8 cellular contexts compared by ENCODE assay signal in the genomic region with DNA sequence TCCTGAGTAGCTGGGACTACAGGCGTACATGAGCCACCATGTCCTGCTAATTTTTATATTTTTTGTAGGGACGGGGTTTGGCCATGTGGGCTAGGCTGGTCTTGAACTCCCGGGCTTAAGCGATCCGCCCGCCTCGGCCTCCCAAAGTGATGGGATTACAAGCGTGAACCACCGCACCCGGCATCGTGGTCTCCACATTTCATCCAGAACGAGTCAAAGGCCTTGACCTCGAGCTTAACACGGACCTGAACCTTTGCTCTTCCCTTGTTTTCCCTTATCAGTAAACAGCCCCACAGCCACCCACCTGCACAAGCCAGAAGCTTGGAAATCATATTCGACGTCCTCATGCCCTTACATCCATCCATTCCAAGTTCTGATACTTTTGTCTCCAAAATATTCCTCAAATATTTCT. TPM values are rescaled to one million over a fixed set of nuclear protein-coding genes. Genes with fewer than 3 reads are reported as not detected.
DNase-seq lines count a peak whose midpoint lies in the region; ATAC-seq and TF ChIP-seq lines count a peak whose summit lies in the region.

No MANE protein-coding gene starts in this region.

- WGBS in mammary epithelial cell (ENCODE audit: low coverage, missing lambda C conversion rate), result 87% methylated on average over 15 of the region's 16 CpGs

- in situ Hi-C loops in mammary epithelial cell (cut with MboI; ENCODE audit: low sequenced_read_pairs in 2 of 2), result no loop called here

- H3K27me3 ChIP-seq in ACC112 (ENCODE audit: insufficient read depth, low read length), result no peaks in the 10 kb centered on the region
- no peaks in the 10 kb centered on the region for H3K27me3 ChIP-seq in HUES6 (ENCODE audit: control insufficient read depth, insufficient read depth, low read length)
- no peaks in the 10 kb centered on the region for H3K27me3 ChIP-seq in mammary epithelial cell (ENCODE audit: insufficient read depth, low read length)
- H3K27me3 ChIP-seq in muscle layer of colon (ENCODE audit: control insufficient read depth in 1 of 2, insufficient read depth in 2 of 2, low read length in 2 of 2), result no peaks in the 10 kb centered on the region

- no peaks in the 10 kb centered on the region for H3K9me3 ChIP-seq in HUES6 (ENCODE audit: control insufficient read depth, insufficient read depth, low read depth, low read length)
- no peaks in the 10 kb centered on the region for H3K9me3 ChIP-seq in mammary epithelial cell (replicated peaks; ENCODE audit: insufficient read depth, low read length)
- H3K9me3 ChIP-seq in muscle layer of colon (ENCODE audit: low read length), result no peaks in the 10 kb centered on the region

- CTCF ChIA-PET in mammary epithelial cell (lab: Charles Lee; ENCODE audit: low non-redundant PET), result no interaction called here

- peaks cover 17% of the 10 kb centered on the region for H3K4me1 ChIP-seq in ACC112 (ENCODE audit: control insufficient read depth, insufficient read depth, low read length, unreplicated experiment)
- H3K4me1 ChIP-seq in HUES6 (ENCODE audit: control insufficient read depth, insufficient read depth, low read length), result 0 out of 2 replicates have a peak, but pooled peaks cover 5% of the 10 kb centered on the region
- H3K4me1 ChIP-seq in mammary epithelial cell (ENCODE audit: insufficient read depth, low read length), result peaks cover 16% of the 10 kb centered on the region
- H3K4me1 ChIP-seq in muscle layer of colon (ENCODE audit: insufficient read depth, low read length), result peaks cover 26% of the 10 kb centered on the region

- H3K4me3 ChIP-seq in ACC112 (ENCODE audit: low read depth, low read length), result peak overlapping the region; percentile 90
- H3K4me3 ChIP-seq in HUES6 (ENCODE audit: low read depth, low read length), result peak overlapping the region; percentile 93
- H3K4me3 ChIP-seq in mammary epithelial cell (replicated peaks in 1 of 3; ENCODE audit: insufficient read depth in 1 of 3, low read depth in 2 of 3, low read length in 3 of 3), result peak overlapping the region; percentile 79 to 96 (median 86)
- H3K4me3 ChIP-seq in muscle layer of colon (ENCODE audit: low read depth in 1 of 2, low read length in 2 of 2), result peak overlapping the region; percentile 63 to 92

- no peaks in the 10 kb centered on the region for H4K20me1 ChIP-seq in mammary epithelial cell (ENCODE audit: insufficient read depth, low read length)

- ATAC-seq in HG03354 (IDR thresholded peaks at IDR 0.05; ENCODE audit: poor library complexity, severe bottlenecking, unreplicated experiment), result no peak
- no peak for ATAC-seq in GM21576 (IDR thresholded peaks at IDR 0.05; ENCODE audit: unreplicated experiment)

- H3K9ac ChIP-seq in HUES6 (ENCODE audit: low read length) (peak overlapping the region; percentile 83), mammary epithelial cell (ENCODE audit: insufficient read depth, low read length) (peak overlapping the region; percentile 97), muscle layer of colon (ENCODE audit: low read length) (peak overlapping the region; percentile 94)

- BruUV-seq in mammary epithelial cell (replicated peaks; lab: Mats Ljungman, UMichigan), result no TSS peak

- dilution Hi-C loops in mammary epithelial cell (cut with HindIII; ENCODE audit: low sequenced_read_pairs), result no loop called here

- no peak for DNase-seq in mammary epithelial cell
- no peak for DNase-seq in SW 1271 (lab: John Stamatoyannopoulos, UW)
- no peak for DNase-seq in NCI-H1930 (lab: John Stamatoyannopoulos, UW)

- H3K36me3 ChIP-seq in ACC112 (ENCODE audit: insufficient read depth, low read length) (no peaks in the 10 kb centered on the region), HUES6 (ENCODE audit: control insufficient read depth, insufficient read depth, low read length) (no peaks in the 10 kb centered on the region), mammary epithelial cell (ENCODE audit: insufficient read depth, low read length) (no peaks in the 10 kb centered on the region), muscle layer of colon (ENCODE audit: insufficient read depth, low read length) (no peaks in the 10 kb centered on the region)

- H3K4me2 ChIP-seq in mammary epithelial cell (ENCODE audit: insufficient read depth, low read depth, low read length), result peak overlapping the region; percentile 97

- TF ChIP-seq CTCF in mammary epithelial cell (conservative IDR thresholded peaks at IDR 0.05 in 1 of 2, IDR thresholded peaks at IDR 0.05 in 1 of 2; ENCODE audit: extremely low read depth in 1 of 2, insufficient read depth in 1 of 2, low read depth in 1 of 2, low read length in 2 of 2), result no peak

- 0 out of 2 replicates have a peak overlapping the region, but pooled peaks have one; percentile 78 for H3K27ac ChIP-seq in ACC112 (ENCODE audit: low read depth, low read length)
- H3K27ac ChIP-seq in HUES6 (ENCODE audit: low read depth, low read length), result no peak overlapping the region
- peak overlapping the region; percentile 94 for H3K27ac ChIP-seq in mammary epithelial cell (ENCODE audit: insufficient read depth, low read depth, low read length)
- H3K27ac ChIP-seq in muscle layer of colon (ENCODE audit: low read depth, low read length), result peak overlapping the region; percentile 75

- H3K79me2 ChIP-seq in ACC112 (ENCODE audit: control insufficient read depth, insufficient read depth, low read length, unreplicated experiment) (peaks cover 40% of the 10 kb centered on the region), mammary epithelial cell (ENCODE audit: insufficient read depth, low read length) (peaks cover 51% of the 10 kb centered on the region)

- H2AFZ ChIP-seq in ACC112 (ENCODE audit: low read length, unreplicated experiment), result no peak overlapping the region
- no peak overlapping the region for H2AFZ ChIP-seq in mammary epithelial cell (ENCODE audit: low read depth, low read length)

- intact Hi-C loops in mammary epithelial cell (cut with micrococcal nuclease), result loop anchor here (10.0 kb wide), 1 partner anchor 215 kb away; a partner anchor contains a TSS

RNA-seq across cellular contexts. Expression of a gene that starts 1.3 kb away (rescaled TPM):
- total RNA-seq in mammary epithelial cell, result 10 to 100 TPM; 31.3 to 46.6 TPM
- 2.9 TPM for polyA plus RNA-seq in mammary epithelial cell
- polyA minus RNA-seq in mammary epithelial cell, result 23.6 TPM
